In genomic region chr22:17086750-17087149, GRCh38 we compare ENCODE assay signal across 8 cellular contexts. TPM values are rescaled to one million over a fixed set of nuclear protein-coding genes. Genes with fewer than 3 reads are reported as not detected.
DNase-seq lines count a peak whose midpoint lies in the region; ATAC-seq and TF ChIP-seq lines count a peak whose summit lies in the region.
"Had no signal": no experiment of that assay in that cellular context is flagged by ENCODE, and none has a peak within 500 bp of the region (broad histone marks: within the 10 kb centered on the region; RNA-seq: fewer than 3 reads in every experiment).

No MANE protein-coding gene starts in this region.

- DNase-seq in HL-60 (ENCODE audit: low read depth in 1 of 2, low spot score in 1 of 2): peak in 1 of 2 experiments; percentile 36
- no peak for DNase-seq in T-helper 17 cell
- DNase-seq in endothelial cell (ENCODE audit: low spot score): no peak
- DNase-seq in spleen: peak; percentile 81
- DNase-seq in NCI-H446 (lab: John Stamatoyannopoulos, UW): no peak
- DNase-seq in NCI-H1436 treated with DMSO at 0.1 percent for 48 hours (lab: John Stamatoyannopoulos, UW): no peak
- DNase-seq: NCI-H1048 had no signal

- H3K36me3 ChIP-seq in spleen: peaks cover 0 to 15% (median 0%) of the 10 kb centered on the region in 6 donors

- H3K27ac ChIP-seq in HL-60 (replicated peaks) (peak overlapping the region; percentile 94), spleen (peak overlapping the region in 7 of 8 donors; percentile 95 to 100 (median 97))

- no peak for TF ChIP-seq CTCF in HL-60 (IDR thresholded peaks at IDR 0.05; ENCODE audit: insufficient read depth, low read length)
- TF ChIP-seq CTCF in endothelial cell (IDR thresholded peaks at IDR 0.05; ENCODE audit: unreplicated experiment): no peak
- TF ChIP-seq CTCF in spleen (IDR thresholded peaks at IDR 0.05 in 8 of 11, conservative IDR thresholded peaks at IDR 0.05 in 3 of 11): no peak

- H3K9me3 ChIP-seq in T-helper 17 cell (ENCODE audit: control insufficient read depth, low read length, poor library complexity, severe bottlenecking): no peaks in the 10 kb centered on the region
- no peaks in the 10 kb centered on the region for H3K9me3 ChIP-seq in spleen

- H3K27ac Mint-ChIP-seq in T-helper 17 cell: peak overlapping the region; percentile 82
- no peak overlapping the region for H3K27ac Mint-ChIP-seq in endothelial cell (ENCODE audit: unreplicated experiment)

- H3K4me3 ChIP-seq in HL-60 (replicated peaks; ENCODE audit: insufficient read depth, low read length) (peak overlapping the region; percentile 80), spleen (peak overlapping the region; percentile 74 to 98 (median 84))

- H3K4me3 Mint-ChIP-seq in T-helper 17 cell (peak overlapping the region; percentile 93), endothelial cell (ENCODE audit: unreplicated experiment) (peak overlapping the region; percentile 96)

- no peaks in the 10 kb centered on the region for H3K27me3 ChIP-seq in HL-60 (ENCODE audit: insufficient read depth, poor library complexity, severe bottlenecking)
- H3K27me3 ChIP-seq in spleen (replicated peaks in 1 of 7): no peaks in the 10 kb centered on the region

- 56 to 67% (median 62%) methylated on average over 7 of the region's 7 CpGs for WGBS in spleen, 5 donors

- H3K27me3 Mint-ChIP-seq in T-helper 17 cell (no peaks in the 10 kb centered on the region), endothelial cell (ENCODE audit: unreplicated experiment) (peaks cover 15% of the 10 kb centered on the region)

- H3K9me3 Mint-ChIP-seq in endothelial cell (ENCODE audit: unreplicated experiment): no peaks in the 10 kb centered on the region

- H3K36me3 Mint-ChIP-seq in T-helper 17 cell (ENCODE audit: low read depth): peaks cover 2% of the 10 kb centered on the region
- peaks cover 7% of the 10 kb centered on the region for H3K36me3 Mint-ChIP-seq in endothelial cell (ENCODE audit: low read depth, unreplicated experiment)

- ATAC-seq in T-helper 17 cell (no peak), GM19324 (IDR thresholded peaks at IDR 0.05; ENCODE audit: low FRiP score, unreplicated experiment) (no peak)

- H3K4me1 Mint-ChIP-seq in T-helper 17 cell (peaks cover 44% of the 10 kb centered on the region), endothelial cell (ENCODE audit: unreplicated experiment) (peaks cover 43% of the 10 kb centered on the region)

- no peak for TF ChIP-seq POLR2A in spleen (IDR thresholded peaks at IDR 0.05)

- intact Hi-C loops in spleen (cut with DNase I; ENCODE audit: low total_unique reads): no loop called here

- peaks cover 19 to 80% (median 69%) of the 10 kb centered on the region in 6 donors for H3K4me1 ChIP-seq in spleen

RNA-seq across cellular contexts. Expression of gene IL17RA, which starts 1.9 kb away (rescaled TPM):
- total RNA-seq in T-helper 17 cell (10 to 100 TPM; 26.2 to 31.0 TPM), endothelial cell (ENCODE audit: unreplicated experiment) (63.7 TPM), spleen (100 to 1,000 TPM in 1 of 7 donors, 10 to 100 TPM in 6; 38.0 to 100 (median 56.6) TPM)
- polyA plus RNA-seq in spleen: 1 to 10 TPM; 2.9 to 8.4 (median 5.0) TPM

RNA-seq across cellular contexts. Expression of gene TMEM121B, which starts 34.4 kb away (rescaled TPM):
- total RNA-seq in T-helper 17 cell: under 1 TPM in 1 of 2 donors, not detected in 1; 0.20 TPM
- 62.2 TPM for total RNA-seq in endothelial cell (ENCODE audit: unreplicated experiment)
- total RNA-seq in spleen: 1 to 10 TPM in 3 of 7 donors, under 1 TPM in 4; 0.72 to 3.6 (median 0.98) TPM
- polyA plus RNA-seq in spleen: under 1 TPM; 0.03 to 0.19 (median 0.15) TPM

Comparison
In these comparisons a context has a peak if more than half of its experiments do, and no peak if none do; other contexts are left out.
1. RNA of gene TMEM121B, which starts 34.4 kb away (total RNA-seq): 62.2 TPM in endothelial cell (single experiment); 0.72 to 3.6 TPM in spleen and 0.20 TPM in T-helper 17 cell; every median in the first group is over 10 times any median in the second.